Comparison of ENCODE assay signal across 8 cellular contexts in genomic region chr13:114234266-114234644, GRCh38. TPM values are rescaled to one million over a fixed set of nuclear protein-coding genes. Genes with fewer than 3 reads are reported as not detected.
A peak's percentile ranks its signal among the peaks of the same experiment; 100 is the strongest.
DNase-seq lines count a peak whose midpoint lies in the region; ATAC-seq and TF ChIP-seq lines count a peak whose summit lies in the region.

No MANE protein-coding gene starts in this region.

- H3K4me1 ChIP-seq in heart left ventricle: peaks cover 0 to 23% (median 12%) of the 10 kb centered on the region in 12 donors
- peaks cover 0 to 7% of the 10 kb centered on the region in 2 donors for H3K4me1 ChIP-seq in mucosa of rectum (ENCODE audit: control insufficient read depth in 2 of 2, insufficient read depth in 2 of 2, low read length in 2 of 2)
- H3K4me1 ChIP-seq in vagina: peaks cover 16% of the 10 kb centered on the region

- intact Hi-C loops in heart left ventricle (cut with DNase I): loop anchor here in 1 of 10 donors (2.0 kb wide), 1 partner anchor 417 kb away; no protein-coding TSS in a partner anchor
- intact Hi-C loops in left ventricle myocardium superior (cut with micrococcal nuclease): no loop called here
- intact Hi-C loops in vagina (cut with DNase I): no loop called here

- peak overlapping the region; percentile 59 to 100 (median 94) for H3K4me3 ChIP-seq in heart left ventricle
- peak overlapping the region; percentile 88 for H3K4me3 ChIP-seq in brain microvascular endothelial cell (ENCODE audit: low read depth, low read length)
- H3K4me3 ChIP-seq in mucosa of rectum (ENCODE audit: low read length in 2 of 2): peak overlapping the region; percentile 72 to 73
- peak overlapping the region; percentile 70 to 89 for H3K4me3 ChIP-seq in vagina
- no peak overlapping the region for H3K4me3 ChIP-seq in H7 (ENCODE audit: insufficient read depth, low read depth, low read length)

- H3K27me3 ChIP-seq in heart left ventricle (peaks cover 0 to 17% (median 7%) of the 10 kb centered on the region in 9 donors), brain microvascular endothelial cell (replicated peaks) (peaks cover 1% of the 10 kb centered on the region), mucosa of rectum (ENCODE audit: control insufficient read depth in 2 of 2, insufficient read depth in 2 of 2, low read length in 2 of 2) (peaks cover 2 to 11% of the 10 kb centered on the region in 2 donors), vagina (no peaks in the 10 kb centered on the region), H7 (ENCODE audit: control insufficient read depth, insufficient read depth, low read length) (no peaks in the 10 kb centered on the region; the same call in 1 of the 2 replicates)

- DNase-seq in heart left ventricle (no peak), left ventricle myocardium superior (no peak), brain microvascular endothelial cell (no peak), vagina (ENCODE audit: extremely low spot score in 2 of 2) (peak in 1 of 2 donors; percentile 74), cerebellum (ENCODE audit: low spot score) (no peak), H7 (no peak), NCI-H1930 (lab: John Stamatoyannopoulos, UW) (no peak)

- WGBS in heart left ventricle, 4 donors: 64 to 79% (median 72%) methylated on average over 4 of the region's 4 CpGs

- in situ Hi-C loops in brain microvascular endothelial cell (cut with HindIII; ENCODE audit: low pct_ligation_motif_present, low sequenced_read_pairs): no loop called here

- H3K9me3 ChIP-seq in heart left ventricle (no peaks in the 10 kb centered on the region), mucosa of rectum (ENCODE audit: control insufficient read depth in 2 of 2, low read length in 2 of 2) (no peaks in the 10 kb centered on the region), vagina (no peaks in the 10 kb centered on the region)

- H3K27ac ChIP-seq in heart left ventricle: peak overlapping the region; percentile 74 to 93 (median 84)
- H3K27ac ChIP-seq in brain microvascular endothelial cell: no peak overlapping the region
- peak overlapping the region; percentile 91 to 92 for H3K27ac ChIP-seq in mucosa of rectum (ENCODE audit: low read depth in 2 of 2, low read length in 2 of 2)
- peak overlapping the region; percentile 81 for H3K27ac ChIP-seq in vagina

- TF ChIP-seq CTCF in heart left ventricle (IDR thresholded peaks at IDR 0.05) (no peak), brain microvascular endothelial cell (IDR thresholded peaks at IDR 0.05; ENCODE audit: low read depth, low read length, missing control alignments) (no peak), vagina (IDR thresholded peaks at IDR 0.05) (no peak)

- H3K9ac ChIP-seq in mucosa of rectum (ENCODE audit: low read depth in 1 of 2, low read length in 2 of 2): peak overlapping the region in 1 of 2 donors; percentile 43

- ATAC-seq in heart left ventricle (no peak), left ventricle myocardium superior (no peak)

- H3K36me3 ChIP-seq in heart left ventricle (peaks cover 0 to 28% (median 24%) of the 10 kb centered on the region in 9 donors), brain microvascular endothelial cell (replicated peaks) (peaks cover 14% of the 10 kb centered on the region), mucosa of rectum (ENCODE audit: control insufficient read depth in 2 of 2, insufficient read depth in 2 of 2, low read length in 2 of 2) (peaks cover 17 to 25% of the 10 kb centered on the region in 2 donors), vagina (peaks cover 0 to 22% of the 10 kb centered on the region in 2 donors), H7 (replicated peaks; ENCODE audit: control insufficient read depth, insufficient read depth, low read length) (peaks cover 11% of the 10 kb centered on the region)

- TF ChIP-seq POLR2A in heart left ventricle (IDR thresholded peaks at IDR 0.05) (no peak), vagina (IDR thresholded peaks at IDR 0.05) (no peak)

RNA-seq across cellular contexts. Expression of gene CDC16, which starts 0.4 kb away (rescaled TPM):
- total RNA-seq in heart left ventricle (10 to 100 TPM; 20.0 to 41.7 (median 31.6) TPM), left ventricle myocardium superior (35.9 TPM), vagina (60.9 TPM), cerebellum (72.0 TPM)
- polyA plus RNA-seq in heart left ventricle: 10 to 100 TPM; 38.6 to 39.5 TPM
- 25.0 and 31.1 TPM in 2 replicates for total RNA-seq in H7 (2014; rRNA removed; shearing (Covaris generic))

RNA-seq across cellular contexts. Expression of gene UPF3A, which starts 47.1 kb away (rescaled TPM):
- total RNA-seq in heart left ventricle (10 to 100 TPM; 13.4 to 25.5 (median 20.3) TPM), left ventricle myocardium superior (22.2 TPM), vagina (31.2 TPM), cerebellum (86.5 TPM)
- 10 to 100 TPM; 28.9 to 42.0 TPM for polyA plus RNA-seq in heart left ventricle
- 25.0 and 47.7 TPM in 2 replicates for total RNA-seq in H7 (2014; rRNA removed; shearing (Covaris generic))

RNA-seq across cellular contexts. Expression of gene CFAP97D2, which starts 55.2 kb away (rescaled TPM):
- total RNA-seq in heart left ventricle (not detected), left ventricle myocardium superior (not detected), vagina (not detected), cerebellum (not detected)
- not detected for polyA plus RNA-seq in heart left ventricle
- total RNA-seq in H7 (2014; rRNA removed; shearing (Covaris generic)): not detected in 2 replicates
